26 cellular contexts compared by ENCODE assay signal in the genomic region with DNA sequence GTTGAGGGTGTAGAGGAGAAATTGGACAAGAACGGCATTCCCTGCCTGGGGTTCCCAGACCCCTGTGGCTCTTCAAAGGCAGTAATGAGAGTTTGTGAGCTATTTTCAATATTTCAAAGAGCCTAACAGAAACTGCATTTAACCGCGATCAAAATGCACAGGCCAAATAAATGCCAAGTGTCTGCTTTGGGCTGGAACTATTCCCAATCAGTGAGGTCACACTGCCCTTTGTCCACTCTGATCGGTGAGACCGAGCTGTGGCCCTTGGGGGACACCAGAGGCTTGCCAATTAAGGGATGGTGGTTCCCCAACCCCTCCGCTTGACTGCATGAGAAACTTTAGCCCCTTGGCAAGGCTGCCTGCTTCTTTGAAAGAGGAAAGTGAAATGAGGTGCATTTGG. TPM values are rescaled to one million over a fixed set of nuclear protein-coding genes. Genes with fewer than 3 reads are reported as not detected.
"Had no signal": no experiment of that assay in that cellular context is flagged by ENCODE, and none has a peak within 500 bp of the region (broad histone marks: within the 10 kb centered on the region; RNA-seq: fewer than 3 reads in every experiment).

No MANE protein-coding gene starts in this region.

- H3K27me3 ChIP-seq: suprapubic skin, testis, thyroid gland, tibial nerve, transverse colon, upper lobe of left lung, upper lobe of right lung, uterus, vagina had no signal

- H3K36me3 ChIP-seq: stomach, suprapubic skin, thoracic aorta, thyroid gland, tibial artery, tibial nerve, transverse colon, upper lobe of left lung, upper lobe of right lung, uterus, vagina had no signal

- DNase-seq: stimulated activated CD4-positive, alpha-beta T cell treated with anti-CD3 and anti-CD28 coated beads, Interleukin-2, amount 100 ng/mL, for 48 hours; stimulated activated CD4-positive, alpha-beta T cell treated with anti-CD3 and anti-CD28 coated beads, Interleukin-4, amount 100 ng/mL, for 1 hour; stimulated activated CD4-positive, alpha-beta T cell treated with anti-CD3 and anti-CD28 coated beads, Interleukin-4, amount 100 ng/mL, for 24 hours; stimulated activated CD4-positive, alpha-beta T cell treated with anti-CD3 and anti-CD28 coated beads, Interleukin-4, amount 100 ng/mL, for 4 hours; stimulated activated CD8-positive, alpha-beta memory T cell treated with anti-CD3 and anti-CD28 coated beads, Interleukin-4, amount 100 ng/mL, for 48 hours; stimulated activated naive B cell treated with anti-CD40 and anti-IgM and Interleukin-4, amounts not matched to agents 10 μg/mL and 1 μg/mL and 100 μg/mL, for 72 hours; stimulated activated naive CD4-positive, alpha-beta T cell; stimulated activated naive CD4-positive, alpha-beta T cell treated with Interleukin-2 at 50 U/mL for 16 hours; stimulated activated naive CD8-positive, alpha-beta T cell treated with anti-CD3 and anti-CD28 coated beads, Interleukin-15, amount 100 ng/mL, for 72 hours; stimulated activated naive CD8-positive, alpha-beta T cell treated with anti-CD3 and anti-CD28 coated beads, Interleukin-15, Interleukin-2, amounts not matched to agents 100 U/mL and 50 U/mL, for 24 hours; stomach; testis; thyroid gland; tibial artery; transverse colon; trophoblast cell; upper lobe of left lung; upper lobe of right lung; uterus had no signal

- H3K4me3 ChIP-seq: stomach, suprapubic skin, testis, thoracic aorta, thyroid gland, tibial artery, tibial nerve, transverse colon, upper lobe of left lung, upper lobe of right lung, uterus, vagina had no signal

- H3K4me1 ChIP-seq: stomach, suprapubic skin, testis, thyroid gland, tibial artery, tibial nerve, transverse colon, upper lobe of left lung, upper lobe of right lung, uterus, vagina had no signal

- H3K27ac ChIP-seq: stomach, suprapubic skin, testis, thoracic aorta, thyroid gland, tibial artery, tibial nerve, transverse colon, upper lobe of left lung, upper lobe of right lung, uterus, vagina had no signal

- H3K9me3 ChIP-seq: stomach, suprapubic skin, testis, thoracic aorta, thyroid gland, tibial artery, tibial nerve, transverse colon, upper lobe of left lung, upper lobe of right lung, uterus, vagina had no signal

RNA-seq across cellular contexts. Expression of a gene that starts 32.0 kb away (rescaled TPM):
- total RNA-seq: stomach, subcutaneous adipose tissue, suprapubic skin, thoracic aorta, thyroid gland, tibial nerve, transverse colon, upper lobe of left lung, upper lobe of right lung, ureter, urinary bladder, uterus, vagina had no signal
